ENCODE assay signal across 10 cellular contexts in the genomic region with DNA sequence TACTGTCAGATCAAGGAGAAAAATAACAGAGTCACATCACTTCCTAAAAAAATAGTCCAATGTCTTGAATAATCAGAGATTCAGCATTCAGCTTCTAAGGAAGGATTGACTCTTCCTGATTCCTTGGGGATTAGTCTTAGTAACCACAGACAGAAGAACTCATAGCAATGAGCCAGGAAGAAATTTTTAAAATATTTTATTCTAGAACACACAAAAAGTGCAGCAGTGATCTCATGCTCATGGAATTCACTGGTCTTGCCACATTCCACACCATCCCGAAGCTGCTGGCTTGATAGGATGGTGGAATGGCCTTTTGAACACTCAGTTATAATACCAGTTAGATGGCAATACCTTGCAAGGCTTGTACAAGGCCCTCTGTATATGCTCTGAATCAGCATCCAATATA. TPM values are rescaled to one million over a fixed set of nuclear protein-coding genes. Genes with fewer than 3 reads are reported as not detected.
DNase-seq lines count a peak whose midpoint lies in the region; ATAC-seq, FAIRE-seq and TF ChIP-seq lines count a peak whose summit lies in the region.
"Had no signal": no experiment of that assay in that cellular context is flagged by ENCODE, and none has a peak within 500 bp of the region (broad histone marks: within the 10 kb centered on the region; RNA-seq: fewer than 3 reads in every experiment).

No MANE protein-coding gene starts in this region.

- POLR2A ChIA-PET in activated CD8-positive, alpha-beta T cell treated with anti-CD3 and anti-CD28 coated beads, Interleukin-2, amount 10 ng/mL, durations not matched to agents 7 days and 5 days (lab: Charles Lee), result no interaction called here

- WGBS in spleen, 5 donors, result 58 to 82% (median 77%) methylated on average over 1 of the region's 1 CpG

- intact Hi-C loops in spleen (cut with DNase I; ENCODE audit: low total_unique reads), result no loop called here

- no peaks in the 10 kb centered on the region for H3K4me1 Mint-ChIP-seq in activated CD8-positive, alpha-beta T cell treated with anti-CD3 and anti-CD28 coated beads, Interleukin-2, amount 10 ng/mL, durations not matched to agents 7 days and 5 days (ENCODE audit: low read depth)

- TF ChIP-seq POLR2A in H54 (IDR thresholded peaks at IDR 0.05; ENCODE audit: low read depth, low read length) (no peak), spleen (IDR thresholded peaks at IDR 0.05) (no peak)

- H3K4me1 ChIP-seq in spleen, result no peaks in the 10 kb centered on the region

- H3K36me3 ChIP-seq in spleen, result no peaks in the 10 kb centered on the region

- ATAC-seq in activated CD8-positive, alpha-beta T cell treated with anti-CD3 and anti-CD28 coated beads, Interleukin-2, amount 10 ng/mL, durations not matched to agents 7 days and 5 days, result no peak
- ATAC-seq in GM18873 (IDR thresholded peaks at IDR 0.05; ENCODE audit: low FRiP score, unreplicated experiment), result no peak

- in situ Hi-C loops in GM13977 (cut with MboI; ENCODE audit: low pct_unique_long_range_greater_than_20kb, low sequenced_read_pairs, unreplicated experiment), result no loop called here

- H3K4me3 ChIP-seq in skeletal muscle cell (ENCODE audit: low read depth, low read length) (no peak overlapping the region), spleen (no peak overlapping the region)
- H3K4me3 ChIP-seq: skin epidermis had no signal

- peak; percentile 98 for FAIRE-seq in H54 (lab: Jason Lieb, UNC)

- CTCF ChIA-PET in activated CD8-positive, alpha-beta T cell treated with anti-CD3 and anti-CD28 coated beads, Interleukin-2, amount 10 ng/mL, durations not matched to agents 7 days and 5 days (lab: Charles Lee), result no interaction called here

- no peak overlapping the region for H3K4me3 Mint-ChIP-seq in activated CD8-positive, alpha-beta T cell treated with anti-CD3 and anti-CD28 coated beads, Interleukin-2, amount 10 ng/mL, durations not matched to agents 7 days and 5 days

- H3K27me3 Mint-ChIP-seq in activated CD8-positive, alpha-beta T cell treated with anti-CD3 and anti-CD28 coated beads, Interleukin-2, amount 10 ng/mL, durations not matched to agents 7 days and 5 days (ENCODE audit: low read depth), result no peaks in the 10 kb centered on the region

- no peak overlapping the region for H3K27ac Mint-ChIP-seq in activated CD8-positive, alpha-beta T cell treated with anti-CD3 and anti-CD28 coated beads, Interleukin-2, amount 10 ng/mL, durations not matched to agents 7 days and 5 days

- H3K27ac ChIP-seq in spleen, result no peak overlapping the region

- no peaks in the 10 kb centered on the region for H3K36me3 Mint-ChIP-seq in activated CD8-positive, alpha-beta T cell treated with anti-CD3 and anti-CD28 coated beads, Interleukin-2, amount 10 ng/mL, durations not matched to agents 7 days and 5 days (ENCODE audit: low read depth)

- H3K27me3 ChIP-seq in spleen (replicated peaks in 1 of 7), result no peaks in the 10 kb centered on the region

- H3K9me3 ChIP-seq in spleen, result peaks cover 0 to 11% (median 4%) of the 10 kb centered on the region in 8 donors

- DNase-seq in H54 (ENCODE audit: insufficient read length, low spot score) (peak; percentile 28), SW480 (ENCODE audit: low spot score) (peak; percentile 52), hepatic stellate cell (ENCODE audit: low spot score) (peak; percentile 36), skeletal muscle cell (ENCODE audit: low read depth) (peak; percentile 95), GM13977 (ENCODE audit: low spot score) (no peak), spleen (no peak)
- DNase-seq in activated CD8-positive, alpha-beta T cell treated with anti-CD3 and anti-CD28 coated beads, Interleukin-2, amount 10 ng/mL, durations not matched to agents 7 days and 5 days, result no peak
- DNase-seq: NCI-H510A had no signal

- H3K9me3 Mint-ChIP-seq in activated CD8-positive, alpha-beta T cell treated with anti-CD3 and anti-CD28 coated beads, Interleukin-2, amount 10 ng/mL, durations not matched to agents 7 days and 5 days (ENCODE audit: insufficient read depth), result no peaks in the 10 kb centered on the region

- TF ChIP-seq CTCF in GM13977 (IDR thresholded peaks at IDR 0.05; ENCODE audit: extremely low read depth, insufficient read depth, missing control alignments), result no peak
- no peak for TF ChIP-seq CTCF in spleen (IDR thresholded peaks at IDR 0.05 in 8 of 11, conservative IDR thresholded peaks at IDR 0.05 in 3 of 11)

RNA-seq across cellular contexts. Expression of a gene that starts 43.0 kb away (rescaled TPM):
- under 1 TPM in 1 of 2 experiments, not detected in 1; 0.16 TPM for total RNA-seq in activated CD8-positive, alpha-beta T cell treated with anti-CD3 and anti-CD28 coated beads, Interleukin-2, amount 10 ng/mL, durations not matched to agents 7 days and 5 days
- total RNA-seq in spleen, result 10 to 100 TPM in 6 of 7 donors, 1 to 10 TPM in 1; 5.1 to 29.9 (median 23.0) TPM
- polyA plus RNA-seq in spleen, result 10 to 100 TPM in 1 of 3 donors, 1 to 10 TPM in 2; 4.2 to 15.2 (median 4.9) TPM

Comparison
In these comparisons a context has a peak if more than half of its experiments do, and no peak if none do; other contexts are left out.
1. DNase-seq: peak in H54 (single experiment), SW480 (single experiment), hepatic stellate cell (single experiment) and skeletal muscle cell (single experiment); none in activated CD8-positive, alpha-beta T cell treated with anti-CD3 and anti-CD28 coated beads, Interleukin-2, amount 10 ng/mL, durations not matched to agents 7 days and 5 days (single experiment), GM13977 (single experiment) and spleen (single experiment).
2. RNA of a gene that starts 43.0 kb away (total RNA-seq): 5.1 to 29.9 TPM in spleen; 0.16 TPM in activated CD8-positive, alpha-beta T cell treated with anti-CD3 and anti-CD28 coated beads, Interleukin-2, amount 10 ng/mL, durations not matched to agents 7 days and 5 days; every median in the first group is over 4 times any median in the second.